Comparison of ENCODE assay signal across 8 cellular contexts in the genomic region with DNA sequence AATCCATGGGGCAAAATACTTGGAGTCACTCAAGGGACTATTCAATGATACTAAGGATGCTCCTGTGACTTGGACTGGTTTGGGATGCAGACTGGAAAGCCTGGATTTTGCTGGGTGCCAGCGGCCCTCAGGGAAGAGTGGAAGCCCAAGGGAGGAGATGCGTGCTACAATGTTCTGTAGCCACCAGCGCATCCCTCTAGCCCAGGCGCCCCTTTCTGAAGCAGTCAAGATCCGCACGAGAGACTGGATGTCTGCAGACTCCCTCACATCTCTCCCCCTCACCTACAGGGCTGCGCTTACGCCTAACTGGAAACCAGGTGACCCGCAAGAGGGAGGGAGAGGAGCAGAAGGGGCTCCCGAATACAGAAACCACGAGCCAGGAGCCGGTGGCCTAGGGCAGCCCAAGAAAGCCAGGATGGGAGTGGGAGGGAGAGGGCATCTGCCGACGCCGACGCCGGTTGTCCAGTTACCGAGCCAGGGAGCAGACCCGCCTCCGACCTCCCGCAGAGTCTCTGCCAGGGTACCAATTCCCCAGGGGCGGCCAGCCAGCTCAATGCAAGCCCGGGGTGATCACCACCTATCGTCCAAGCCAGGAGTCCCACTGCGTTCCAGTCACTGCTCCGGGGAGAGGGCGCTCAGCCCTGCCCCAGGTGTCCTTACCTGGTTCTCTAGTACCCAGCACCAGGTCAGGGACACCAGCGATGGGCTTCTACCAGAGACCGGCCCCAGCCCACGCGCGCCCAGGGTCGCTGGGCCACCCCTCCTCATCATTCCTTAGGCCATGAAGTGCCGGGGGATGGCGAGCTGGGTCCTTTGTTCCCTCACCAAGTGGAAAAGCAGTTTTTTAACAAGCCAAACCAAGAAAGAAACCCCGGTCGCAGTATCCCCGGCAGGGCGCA. TPM values are rescaled to one million over a fixed set of nuclear protein-coding genes. Genes with fewer than 3 reads are reported as not detected.
A peak's percentile ranks its signal among the peaks of the same experiment; 100 is the strongest.
DNase-seq lines count a peak whose midpoint lies in the region; ATAC-seq and TF ChIP-seq lines count a peak whose summit lies in the region.

No MANE protein-coding gene starts in this region.

- H3K9me2 ChIP-seq in hepatocyte (replicated peaks; ENCODE audit: insufficient read depth), result no peaks in the 10 kb centered on the region

- no peak for DNase-seq in AG04449 (ENCODE audit: low read depth, low spot score)
- no peak for DNase-seq in activated naive CD8-positive, alpha-beta T cell treated with anti-CD3 and anti-CD28 coated beads for 36 hours
- DNase-seq in hepatocyte (ENCODE audit: low spot score), result peak; percentile 55
- DNase-seq in gastrocnemius medialis, result no peak
- no peak for DNase-seq in GM19238 (ENCODE audit: insufficient read length, low spot score)

- no peaks in the 10 kb centered on the region for H4K20me1 ChIP-seq in hepatocyte (ENCODE audit: insufficient read depth, poor library complexity, severe bottlenecking)

- H3K9me3 Mint-ChIP-seq in activated naive CD8-positive, alpha-beta T cell treated with anti-CD3 and anti-CD28 coated beads for 36 hours, result no peaks in the 10 kb centered on the region

- ATAC-seq in gastrocnemius medialis, result no peak
- no peak for ATAC-seq in HG02623 (IDR thresholded peaks at IDR 0.05; ENCODE audit: unreplicated experiment)
- ATAC-seq in HG03139 (IDR thresholded peaks at IDR 0.05; ENCODE audit: unreplicated experiment), result no peak

- H3K4me2 ChIP-seq in hepatocyte, result peak overlapping the region; percentile 95

- H3K4me1 ChIP-seq in HUES6 (ENCODE audit: control insufficient read depth, insufficient read depth, low read length), result peaks cover 4% of the 10 kb centered on the region; the same call in 1 of the 2 replicates
- peaks cover 16% of the 10 kb centered on the region for H3K4me1 ChIP-seq in hepatocyte (ENCODE audit: insufficient read depth)
- H3K4me1 ChIP-seq in gastrocnemius medialis, result peaks cover 4 to 14% of the 10 kb centered on the region in 2 donors

- H3K36me3 ChIP-seq in HUES6 (ENCODE audit: control insufficient read depth, insufficient read depth, low read length) (no peaks in the 10 kb centered on the region), hepatocyte (replicated peaks; ENCODE audit: insufficient read depth, low read depth) (no peaks in the 10 kb centered on the region), gastrocnemius medialis (no peaks in the 10 kb centered on the region)

- no peak for TF ChIP-seq POLR2A in gastrocnemius medialis (IDR thresholded peaks at IDR 0.05)

- TF ChIP-seq CTCF in AG04449 (IDR thresholded peaks at IDR 0.05; ENCODE audit: insufficient read depth, low read length, missing control alignments), result peak; percentile 6
- TF ChIP-seq CTCF in hepatocyte (IDR thresholded peaks at IDR 0.05; ENCODE audit: poor library complexity), result no peak
- no peak for TF ChIP-seq CTCF in gastrocnemius medialis (IDR thresholded peaks at IDR 0.05 in 4 of 5, conservative IDR thresholded peaks at IDR 0.05 in 1 of 5)

- H3K79me2 ChIP-seq in hepatocyte, result peaks cover 26% of the 10 kb centered on the region

- H3K4me3 Mint-ChIP-seq in activated naive CD8-positive, alpha-beta T cell treated with anti-CD3 and anti-CD28 coated beads for 36 hours, result peak overlapping the region; percentile 63

- peak overlapping the region; percentile 78 for H2AFZ ChIP-seq in hepatocyte

- POLR2A ChIA-PET in AG04449 (lab: Yijun Ruan, JAX), result interaction anchor here (0.7 to 1.2 kb wide), 5 partner anchors 13 to 143 kb away, joined by 3 to 6 read pairs (median 4); no protein-coding TSS in a partner anchor

- H3K27me3 ChIP-seq in HUES6 (ENCODE audit: control insufficient read depth, insufficient read depth, low read length) (peaks cover 62% of the 10 kb centered on the region), hepatocyte (peaks cover 6% of the 10 kb centered on the region), gastrocnemius medialis (peaks cover 0 to 27% (median 8%) of the 10 kb centered on the region in 3 donors)

- H3K36me3 Mint-ChIP-seq in activated naive CD8-positive, alpha-beta T cell treated with anti-CD3 and anti-CD28 coated beads for 36 hours, result no peaks in the 10 kb centered on the region

- H3K4me1 Mint-ChIP-seq in activated naive CD8-positive, alpha-beta T cell treated with anti-CD3 and anti-CD28 coated beads for 36 hours, result peaks cover 19% of the 10 kb centered on the region

- H3K9me3 ChIP-seq in HUES6 (ENCODE audit: control insufficient read depth, insufficient read depth, low read depth, low read length) (no peaks in the 10 kb centered on the region), hepatocyte (ENCODE audit: low read depth) (no peaks in the 10 kb centered on the region), gastrocnemius medialis (no peaks in the 10 kb centered on the region)

- H3K4me3 ChIP-seq in AG04449 (ENCODE audit: low read depth, low read length) (peak overlapping the region; percentile 82), HUES6 (ENCODE audit: low read depth, low read length) (peak overlapping the region; percentile 81), hepatocyte (peak overlapping the region; percentile 84), gastrocnemius medialis (peak overlapping the region; percentile 65 to 75 (median 67))

- WGBS in hepatocyte (ENCODE audit: low lambda C conversion rate, missing lambda C conversion rate), result 6% methylated on average over 38 of the region's 39 CpGs

- intact Hi-C loops in gastrocnemius medialis (cut with DNase I; ENCODE audit: low total_unique reads), result loop anchor here (10.0 kb wide), 1 partner anchor 185 kb away; no protein-coding TSS in a partner anchor

- H3K9ac ChIP-seq in HUES6 (ENCODE audit: low read length), result peak overlapping the region; percentile 9

- CTCF ChIA-PET in AG04449 (lab: Yijun Ruan, JAX), result interaction anchor here (1.0 to 1.8 kb wide), 5 partner anchors 25 to 215 kb away, joined by 3 to 5 read pairs (median 4); no protein-coding TSS in a partner anchor

- in situ Hi-C loops in gastrocnemius medialis (cut with MboI; ENCODE audit: low sequenced_read_pairs in 4 of 4), result no loop called here

- H3K27me3 Mint-ChIP-seq in activated naive CD8-positive, alpha-beta T cell treated with anti-CD3 and anti-CD28 coated beads for 36 hours, result peaks cover 83% of the 10 kb centered on the region

- H3K27ac Mint-ChIP-seq in activated naive CD8-positive, alpha-beta T cell treated with anti-CD3 and anti-CD28 coated beads for 36 hours, result no peak overlapping the region

- H3K27ac ChIP-seq in HUES6 (ENCODE audit: low read depth, low read length) (no peak overlapping the region), hepatocyte (peak overlapping the region; percentile 64), gastrocnemius medialis (peak overlapping the region; percentile 71 to 76 (median 72))

RNA-seq across cellular contexts. Expression of a gene that starts 1.2 kb away (rescaled TPM):
- total RNA-seq in activated naive CD8-positive, alpha-beta T cell treated with anti-CD3 and anti-CD28 coated beads for 36 hours, result not detected
- total RNA-seq in hepatocyte, result 33.5 and 37.0 TPM in 2 replicates
- 20.2 and 23.5 TPM in 2 replicates for polyA plus RNA-seq in hepatocyte
- 1 to 10 TPM; 4.0 to 10.0 (median 5.7) TPM for total RNA-seq in gastrocnemius medialis

Comparison
In these comparisons a context has a peak if more than half of its experiments do, and no peak if none do; other contexts are left out.
1. RNA of a gene that starts 1.2 kb away (total RNA-seq): 33.5 to 37.0 TPM in hepatocyte and 4.0 to 10.0 TPM in gastrocnemius medialis; not detected in activated naive CD8-positive, alpha-beta T cell treated with anti-CD3 and anti-CD28 coated beads for 36 hours; every median in the first group is over 4 times any median in the second.
2. Peak in every context shown above with its lines, with median percentiles within 50 percentile points of each other: H3K4me3 ChIP-seq.